Comparison of ENCODE assay signal across 9 cellular contexts in genomic region chr1:24769656-24770651, GRCh38. TPM values are rescaled to one million over a fixed set of nuclear protein-coding genes. Genes with fewer than 3 reads are reported as not detected.
DNase-seq lines count a peak whose midpoint lies in the region; ATAC-seq, FAIRE-seq and TF ChIP-seq lines count a peak whose summit lies in the region.
"Had no signal": no experiment of that assay in that cellular context is flagged by ENCODE, and none has a peak within 500 bp of the region (broad histone marks: within the 10 kb centered on the region; RNA-seq: fewer than 3 reads in every experiment).

No MANE protein-coding gene starts in this region.

- ATAC-seq in sciatic nerve = peak; percentile 91

- intact Hi-C loops in PC-9 (cut with micrococcal nuclease; ENCODE audit: unreplicated experiment) (no loop called here), sciatic nerve (cut with DNase I) (no loop called here)

- no peaks in the 10 kb centered on the region for H3K27me3 ChIP-seq in PC-9 (ENCODE audit: insufficient read depth, low read depth)

- POLR2A ChIA-PET in PC-9 (lab: Charles Lee; ENCODE audit: unreplicated experiment) = interaction anchor here (0.6 kb wide), 1 partner anchor 9 kb away, joined by 6 read pairs; no protein-coding TSS in a partner anchor

- H3K9me3 ChIP-seq in PC-9 (ENCODE audit: insufficient read depth, low read depth) = no peaks in the 10 kb centered on the region

- H3K9me2 ChIP-seq in PC-9 (ENCODE audit: insufficient read depth) = no peaks in the 10 kb centered on the region

- no peak for TF ChIP-seq CTCF in PC-9 (conservative IDR thresholded peaks at IDR 0.05)
- TF ChIP-seq CTCF in fibroblast of mammary gland (conservative IDR thresholded peaks at IDR 0.05; ENCODE audit: control insufficient read depth, insufficient read depth, low read depth, low read length) = no peak

- DNase-seq in GM03348 (ENCODE audit: low spot score) = peak; percentile 79
- DNase-seq in PC-9 = peak in 1 of 2 experiments; percentile 63
- peak; percentile 97 for DNase-seq in fibroblast of mammary gland (ENCODE audit: low read depth)
- no peak for DNase-seq in sciatic nerve (ENCODE audit: low spot score)
- no peak for DNase-seq in C1 segment of cervical spinal cord (lab: John Stamatoyannopoulos, UW)
- no peak for DNase-seq in activated naive CD4-positive, alpha-beta T cell treated with Interleukin-2 at 50 U/mL for 16 hours
- DNase-seq in KG1 (lab: John Stamatoyannopoulos, UW) = no peak
- DNase-seq in GM19239 (ENCODE audit: insufficient read length, low spot score) = no peak
- DNase-seq: effector memory CD4-positive, alpha-beta T cell had no signal

- peak overlapping the region; percentile 46 for H3K27ac ChIP-seq in PC-9

- H3K36me3 ChIP-seq in PC-9 (ENCODE audit: low read depth) = no peaks in the 10 kb centered on the region; the same call in 1 of the 2 replicates

- no peaks in the 10 kb centered on the region; the same call in 1 of the 2 replicates for H3K4me1 ChIP-seq in PC-9 (replicated peaks; ENCODE audit: insufficient read depth)

- H3K4me2 ChIP-seq in PC-9 = no peak overlapping the region

- peaks cover 7% of the 10 kb centered on the region; the same call in 1 of the 2 replicates for H3F3A ChIP-seq in PC-9 (ENCODE audit: insufficient read depth, low read depth)

- no peaks in the 10 kb centered on the region for H4K20me1 ChIP-seq in PC-9 (ENCODE audit: insufficient read depth)

- CTCF ChIA-PET in PC-9 (lab: Charles Lee) = interaction anchor here (0.7 kb wide), 1 partner anchor 369 kb away, joined by 3 read pairs; no protein-coding TSS in a partner anchor

- FAIRE-seq in GM19239 (lab: Jason Lieb, UNC) = no peak

- H2AFZ ChIP-seq in PC-9 = no peak overlapping the region

- peaks cover 15% of the 10 kb centered on the region; the same call in 1 of the 2 replicates for H3K79me2 ChIP-seq in PC-9 (ENCODE audit: low read depth)

- H3K4me3 ChIP-seq in PC-9 = no peak overlapping the region
- H3K4me3 ChIP-seq in fibroblast of mammary gland (ENCODE audit: control insufficient read depth, low read depth, low read length) = no peak overlapping the region

- BruUV-seq in PC-9 (replicated peaks; lab: Mats Ljungman, UMichigan) = no TSS peak

RNA-seq across cellular contexts. Expression of gene CLIC4, which starts 24.7 kb away (rescaled TPM):
- total RNA-seq in PC-9 (2021) (94.6 and 123 TPM in 2 replicates), sciatic nerve (387 TPM)

Comparison
In these comparisons a context has a peak if more than half of its experiments do, and no peak if none do; other contexts are left out.
1. DNase-seq: peak in GM03348 (single experiment) and fibroblast of mammary gland (single experiment); none in sciatic nerve (single experiment), C1 segment of cervical spinal cord (0 of 14), activated naive CD4-positive, alpha-beta T cell treated with Interleukin-2 at 50 U/mL for 16 hours (single experiment), KG1 (single experiment) and GM19239 (single experiment).